9 cellular contexts compared by ENCODE assay signal in the genomic region with DNA sequence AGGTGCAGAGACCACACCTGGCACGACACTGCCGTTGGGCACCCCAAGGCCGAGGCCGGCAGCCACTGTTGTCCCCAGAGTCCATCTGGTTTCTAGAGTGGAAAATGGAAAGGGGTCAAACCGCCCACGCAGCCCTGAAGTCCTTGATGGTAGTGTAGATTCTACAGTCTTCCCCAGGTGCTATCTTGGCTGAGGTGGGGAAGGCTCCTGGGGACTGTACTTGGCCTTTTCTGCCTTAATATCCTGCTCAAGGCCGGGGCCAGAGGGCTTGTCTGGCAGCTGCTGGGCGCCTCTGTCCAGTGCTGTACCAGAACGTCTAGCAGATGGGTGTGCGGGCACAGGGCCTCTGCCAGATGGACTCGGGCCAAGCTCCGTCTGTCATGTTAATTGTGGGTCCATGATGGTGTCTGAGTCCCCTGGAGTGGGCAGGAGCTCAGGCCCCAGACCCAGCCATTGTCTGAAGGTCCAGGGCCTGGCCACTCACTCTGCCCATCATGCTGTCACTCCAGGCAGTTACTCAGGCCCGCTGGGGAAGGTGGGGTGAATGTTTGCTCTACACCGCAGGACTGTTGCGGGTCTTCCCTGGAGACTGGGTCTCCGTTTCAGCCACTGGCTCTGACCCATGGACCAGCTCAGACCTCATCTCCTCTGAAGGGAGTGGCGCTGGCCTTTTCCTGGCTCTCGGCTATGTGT.
DNase-seq lines count a peak whose midpoint lies in the region; ATAC-seq, FAIRE-seq and TF ChIP-seq lines count a peak whose summit lies in the region.
"Had no signal": no experiment of that assay in that cellular context is flagged by ENCODE, and none has a peak within 500 bp of the region (broad histone marks: within the 10 kb centered on the region; RNA-seq: fewer than 3 reads in every experiment).

No MANE protein-coding gene starts in this region.

- no peaks in the 10 kb centered on the region for H3K79me2 ChIP-seq in HepG2 (ENCODE audit: insufficient read depth, low read length)

- H3K27ac ChIP-seq in BLaER1: peak overlapping the region; percentile 96
- H3K27ac ChIP-seq in WERI-Rb-1: peak overlapping the region; percentile 26
- no peak overlapping the region for H3K27ac ChIP-seq in HepG2 (ENCODE audit: extremely low read length, insufficient read depth, low read length)

- BruUV-seq in HepG2 (replicated peaks; lab: Mats Ljungman, UMichigan): no TSS peak

- intact Hi-C loops in HepG2 (cut with micrococcal nuclease; ENCODE audit: unreplicated experiment): loop anchor here (1.0 to 2.0 kb wide), 4 partner anchors 125 to 263 kb away; no protein-coding TSS in a partner anchor

- no peak for FAIRE-seq in HepG2 (lab: Jason Lieb, UNC)
- FAIRE-seq: D721Med had no signal

- H3K27me3 ChIP-seq in BLaER1 (no peaks in the 10 kb centered on the region), GM06990 (replicated peaks; ENCODE audit: control insufficient read depth, insufficient read depth, low read length) (no peaks in the 10 kb centered on the region), WERI-Rb-1 (ENCODE audit: insufficient read depth, low read depth, severe bottlenecking) (no peaks in the 10 kb centered on the region), HepG2 (ENCODE audit: control insufficient read depth in 1 of 2, insufficient read depth in 2 of 2, low read length in 2 of 2) (peaks cover 2 to 36% of the 10 kb centered on the region in 2 experiments; a peak in 3 of 5 replicates)

- WGBS in HepG2 (ENCODE audit: low lambda C conversion rate): 51% methylated on average over 7 of the region's 18 CpGs

- no peaks in the 10 kb centered on the region for H3K9me3 ChIP-seq in BLaER1
- no peaks in the 10 kb centered on the region for H3K9me3 ChIP-seq in WERI-Rb-1 (ENCODE audit: severe bottlenecking)
- no peaks in the 10 kb centered on the region for H3K9me3 ChIP-seq in HepG2 (ENCODE audit: low read length)

- TF ChIP-seq EP300 in HepG2 (IDR thresholded peaks at IDR 0.05; ENCODE audit: low read depth in 2 of 2, low read length in 2 of 2): no peak
- TF ChIP-seq EP300 in HepG2 (CRISPR knock-in tag; IDR thresholded peaks at IDR 0.05; ENCODE audit: borderline replicate concordance): no peak

- DNase-seq in GM06990 (ENCODE audit: extremely low read depth, insufficient read length): peak; percentile 31
- peak; percentile 55 for DNase-seq in WERI-Rb-1
- DNase-seq in HepG2 (ENCODE audit: low spot score): no peak
- DNase-seq in NCI-H2227 (lab: John Stamatoyannopoulos, UW; ENCODE audit: unreplicated experiment): no peak
- DNase-seq in GM13976 (ENCODE audit: low spot score): no peak

- POLR2A ChIA-PET in HepG2 (lab: Yijun Ruan, JAX): interaction anchor here (2.0 kb wide), 1 partner anchor 264 kb away, joined by 8 read pairs; no protein-coding TSS in a partner anchor

- no peak overlapping the region for H2AFZ ChIP-seq in HepG2 (ENCODE audit: low read length)

- H3K4me3 ChIP-seq in BLaER1 (peak overlapping the region; percentile 51), GM06990 (replicated peaks; ENCODE audit: low read depth, low read length) (no peak overlapping the region), WERI-Rb-1 (ENCODE audit: low read depth, low read length) (no peak overlapping the region), HepG2 (replicated peaks in 1 of 3; ENCODE audit: insufficient read depth in 1 of 3, low read depth in 2 of 3, low read length in 3 of 3) (peak overlapping the region in 1 of 3 experiments; percentile 25; a peak in 1 of 6 replicates)

- CTCF ChIA-PET in HepG2 (lab: Yijun Ruan, JAX; ENCODE audit: low intra/inter-chr PET ratio, low total read pairs): interaction anchor here (0.7 to 2.9 kb wide), 6 partner anchors 125 to 679 kb away, joined by 3 to 27 read pairs (median 7); no protein-coding TSS in a partner anchor

- no peak for TF ChIP-seq POLR2A in HepG2 (IDR thresholded peaks at IDR 0.05; ENCODE audit: insufficient read depth in 1 of 2, low read depth in 2 of 2, low read length in 2 of 2)

- ATAC-seq in HepG2 (peak; percentile 12), HG02610 (IDR thresholded peaks at IDR 0.05; ENCODE audit: unreplicated experiment) (no peak), GM19035 (IDR thresholded peaks at IDR 0.05; ENCODE audit: unreplicated experiment) (no peak)

- no peak for TF ChIP-seq RAD21 in HepG2 (CRISPR knock-in tag; IDR thresholded peaks at IDR 0.05)

- H3K4me1 ChIP-seq in BLaER1: peaks cover 79% of the 10 kb centered on the region
- H3K4me1 ChIP-seq in HepG2 (ENCODE audit: insufficient read depth, low read length): peaks cover 35% of the 10 kb centered on the region

- no peak for TF ChIP-seq CTCF in GM06990 (IDR thresholded peaks at IDR 0.05; ENCODE audit: insufficient read depth, low read length, poor library complexity, severe bottlenecking)
- TF ChIP-seq CTCF in WERI-Rb-1 (IDR thresholded peaks at IDR 0.05; ENCODE audit: low read depth, low read length): no peak
- TF ChIP-seq CTCF in HepG2 (CRISPR knock-in tag; IDR thresholded peaks at IDR 0.05): no peak
- no peak for TF ChIP-seq CTCF in GM13976 (IDR thresholded peaks at IDR 0.05; ENCODE audit: borderline replicate concordance, control extremely low read depth, extremely low read depth, insufficient read depth, missing control alignments)

- in situ Hi-C loops in HepG2 (cut with HindIII; ENCODE audit: extremely low pct_ligation_motif_present, low pct_unique_long_range_greater_than_20kb) (loop anchor here (5.0 to 10.0 kb wide), 2 partner anchors 125 to 262 kb away; no protein-coding TSS in a partner anchor), GM13976 (cut with MboI; ENCODE audit: low sequenced_read_pairs, unreplicated experiment) (no loop called here)

- peak overlapping the region; percentile 98 for H3K4me2 ChIP-seq in BLaER1
- H3K4me2 ChIP-seq in HepG2 (ENCODE audit: low read depth, low read length): peak overlapping the region; percentile 55; the same call in 1 of the 2 replicates

- H4K20me1 ChIP-seq in BLaER1 (peaks cover 29% of the 10 kb centered on the region), HepG2 (ENCODE audit: insufficient read depth, low read length) (no peaks in the 10 kb centered on the region)

- peak overlapping the region; percentile 82 for H3K9ac ChIP-seq in BLaER1
- H3K9ac ChIP-seq in HepG2 (ENCODE audit: insufficient read depth, low read depth, low read length): no peak overlapping the region

- H3K36me3 ChIP-seq in BLaER1: 0 out of 2 replicates have a peak, but pooled peaks cover 4% of the 10 kb centered on the region
- no peaks in the 10 kb centered on the region for H3K36me3 ChIP-seq in GM06990 (ENCODE audit: control insufficient read depth, insufficient read depth, low read length)
- H3K36me3 ChIP-seq in WERI-Rb-1: no peaks in the 10 kb centered on the region
- H3K36me3 ChIP-seq in HepG2 (replicated peaks in 1 of 2; ENCODE audit: control insufficient read depth in 1 of 2, insufficient read depth in 2 of 2, low read length in 2 of 2): no peaks in the 10 kb centered on the region

TF ChIP-seq in HepG2, 621 proteins besides CTCF, POLR2A, EP300 and RAD21:
- no peak for TF ChIP-seq PHF5A (CRISPR knock-in tag; IDR thresholded peaks at IDR 0.05; ENCODE audit: low read depth, unreplicated experiment)
- TF ChIP-seq, protein P1, sequence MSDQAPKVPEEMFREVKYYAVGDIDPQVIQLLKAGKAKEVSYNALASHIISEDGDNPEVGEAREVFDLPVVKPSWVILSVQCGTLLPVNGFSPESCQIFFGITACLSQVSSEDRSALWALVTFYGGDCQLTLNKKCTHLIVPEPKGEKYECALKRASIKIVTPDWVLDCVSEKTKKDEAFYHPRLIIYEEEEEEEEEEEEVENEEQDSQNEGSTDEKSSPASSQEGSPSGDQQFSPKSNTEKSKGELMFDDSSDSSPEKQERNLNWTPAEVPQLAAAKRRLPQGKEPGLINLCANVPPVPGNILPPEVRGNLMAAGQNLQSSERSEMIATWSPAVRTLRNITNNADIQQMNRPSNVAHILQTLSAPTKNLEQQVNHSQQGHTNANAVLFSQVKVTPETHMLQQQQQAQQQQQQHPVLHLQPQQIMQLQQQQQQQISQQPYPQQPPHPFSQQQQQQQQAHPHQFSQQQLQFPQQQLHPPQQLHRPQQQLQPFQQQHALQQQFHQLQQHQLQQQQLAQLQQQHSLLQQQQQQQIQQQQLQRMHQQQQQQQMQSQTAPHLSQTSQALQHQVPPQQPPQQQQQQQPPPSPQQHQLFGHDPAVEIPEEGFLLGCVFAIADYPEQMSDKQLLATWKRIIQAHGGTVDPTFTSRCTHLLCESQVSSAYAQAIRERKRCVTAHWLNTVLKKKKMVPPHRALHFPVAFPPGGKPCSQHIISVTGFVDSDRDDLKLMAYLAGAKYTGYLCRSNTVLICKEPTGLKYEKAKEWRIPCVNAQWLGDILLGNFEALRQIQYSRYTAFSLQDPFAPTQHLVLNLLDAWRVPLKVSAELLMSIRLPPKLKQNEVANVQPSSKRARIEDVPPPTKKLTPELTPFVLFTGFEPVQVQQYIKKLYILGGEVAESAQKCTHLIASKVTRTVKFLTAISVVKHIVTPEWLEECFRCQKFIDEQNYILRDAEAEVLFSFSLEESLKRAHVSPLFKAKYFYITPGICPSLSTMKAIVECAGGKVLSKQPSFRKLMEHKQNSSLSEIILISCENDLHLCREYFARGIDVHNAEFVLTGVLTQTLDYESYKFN (CRISPR knock-in tag; conservative IDR thresholded peaks at IDR 0.05): 0 out of 2 replicates have a peak, but pooled peaks have one; percentile 0

Comparison
In these comparisons a context has a peak if more than half of its experiments do, and no peak if none do; other contexts are left out.
1. DNase-seq: peak in GM06990 (single experiment) and WERI-Rb-1 (single experiment); none in HepG2 (single experiment), NCI-H2227 (single experiment) and GM13976 (single experiment).